ENCODE assay signal across 13 cellular contexts in genomic region chr14:76964695-76965094, GRCh38.
DNase-seq lines count a peak whose midpoint lies in the region; ATAC-seq and TF ChIP-seq lines count a peak whose summit lies in the region.
"Had no signal": no experiment of that assay in that cellular context is flagged by ENCODE, and none has a peak within 500 bp of the region (broad histone marks: within the 10 kb centered on the region; RNA-seq: fewer than 3 reads in every experiment).

No MANE protein-coding gene starts in this region.

- H2AK5ac ChIP-seq in neuronal stem cell (ENCODE audit: low read depth, low read length) = no peak overlapping the region

- no peaks in the 10 kb centered on the region; the same call in 2 of the 3 replicates for H3K9me3 Mint-ChIP-seq in GM23338
- no peaks in the 10 kb centered on the region for H3K9me3 Mint-ChIP-seq in activated naive CD8-positive, alpha-beta T cell treated with anti-CD3 and anti-CD28 coated beads, Interleukin-2, amount 50 U/mL, for 24 hours

- no peak overlapping the region for H3K4me3 Mint-ChIP-seq in GM23338
- peak overlapping the region; percentile 54 for H3K4me3 Mint-ChIP-seq in activated naive CD8-positive, alpha-beta T cell treated with anti-CD3 and anti-CD28 coated beads, Interleukin-2, amount 50 U/mL, for 24 hours
- H3K4me3 Mint-ChIP-seq: brain had no signal

- H3K23ac ChIP-seq in neuronal stem cell (ENCODE audit: low read depth, low read length, poor library complexity) = no peak overlapping the region

- no peak overlapping the region for H2BK12ac ChIP-seq in neuronal stem cell (ENCODE audit: low read length)

- H3K4me1 ChIP-seq in GM23338 (ENCODE audit: insufficient read depth) (peaks cover 53% of the 10 kb centered on the region), neuronal stem cell (ENCODE audit: control insufficient read depth in 2 of 2, insufficient read depth in 1 of 2, low read depth in 1 of 2, low read length in 2 of 2) (peaks cover 13 to 20% of the 10 kb centered on the region in 2 donors)

- no peaks in the 10 kb centered on the region for H3K79me2 ChIP-seq in GM23338 (replicated peaks; ENCODE audit: insufficient read depth)

- peaks cover 29% of the 10 kb centered on the region for H3K27me3 Mint-ChIP-seq in GM23338 (ENCODE audit: insufficient read depth, low read depth, poor library complexity)
- H3K27me3 Mint-ChIP-seq in activated naive CD8-positive, alpha-beta T cell treated with anti-CD3 and anti-CD28 coated beads, Interleukin-2, amount 50 U/mL, for 24 hours = peaks cover 2% of the 10 kb centered on the region

- WGBS in neuronal stem cell (ENCODE audit: extremely low coverage in 2 of 2, insufficient read length in 2 of 2, insufficient replicate concordance in 1 of 2), 2 donors = no CpG with 5 or more reads among the region's 5 CpGs

- H3K18ac ChIP-seq in neuronal stem cell (ENCODE audit: low read length) = peak overlapping the region; percentile 94

- H3K36me3 ChIP-seq in GM23338 (ENCODE audit: insufficient read depth) (no peaks in the 10 kb centered on the region), neuronal stem cell (replicated peaks in 1 of 2; ENCODE audit: control insufficient read depth in 2 of 2, insufficient read depth in 2 of 2, low read length in 2 of 2) (no peaks in the 10 kb centered on the region)
- H3K36me3 ChIP-seq: gastrocnemius medialis, sigmoid colon had no signal

- peaks cover 44% of the 10 kb centered on the region for H3F3A ChIP-seq in GM23338 (replicated peaks; ENCODE audit: low read depth)

- H3K79me1 ChIP-seq in neuronal stem cell (ENCODE audit: low read depth, low read length) = no peaks in the 10 kb centered on the region

- H2BK120ac ChIP-seq in neuronal stem cell (ENCODE audit: low read depth, low read length) = no peak overlapping the region

- H3K14ac ChIP-seq in neuronal stem cell (ENCODE audit: low read length) = no peak overlapping the region

- H3K27ac ChIP-seq in GM23338 (ENCODE audit: low read depth) (no peak overlapping the region), neuronal stem cell (replicated peaks; ENCODE audit: low read length) (no peak overlapping the region)
- H3K27ac ChIP-seq: gastrocnemius medialis, sigmoid colon had no signal

- no peaks in the 10 kb centered on the region for H3K9me3 ChIP-seq in neuronal stem cell (replicated peaks in 1 of 2; ENCODE audit: control insufficient read depth in 2 of 2, insufficient read depth in 1 of 2, low read depth in 1 of 2, low read length in 2 of 2)
- H3K9me3 ChIP-seq: gastrocnemius medialis, sigmoid colon had no signal

- peaks cover 3% of the 10 kb centered on the region; the same call in 1 of the 3 replicates for H3K36me3 Mint-ChIP-seq in GM23338 (ENCODE audit: low read depth)
- H3K36me3 Mint-ChIP-seq in activated naive CD8-positive, alpha-beta T cell treated with anti-CD3 and anti-CD28 coated beads, Interleukin-2, amount 50 U/mL, for 24 hours (ENCODE audit: low read depth) = peaks cover 2% of the 10 kb centered on the region
- H3K36me3 Mint-ChIP-seq: brain had no signal

- H4K20me1 ChIP-seq in GM23338 (replicated peaks; ENCODE audit: insufficient read depth) = no peaks in the 10 kb centered on the region

- ATAC-seq in GM23338 (no peak), GM21737 (IDR thresholded peaks at IDR 0.05; ENCODE audit: unreplicated experiment) (no peak)
- ATAC-seq in activated naive CD8-positive, alpha-beta T cell treated with anti-CD3 and anti-CD28 coated beads, Interleukin-2, amount 50 U/mL, for 24 hours = peak; percentile 63
- ATAC-seq: gastrocnemius medialis had no signal

- H3K4me1 Mint-ChIP-seq in GM23338 = peaks cover 73% of the 10 kb centered on the region
- peaks cover 74% of the 10 kb centered on the region for H3K4me1 Mint-ChIP-seq in activated naive CD8-positive, alpha-beta T cell treated with anti-CD3 and anti-CD28 coated beads, Interleukin-2, amount 50 U/mL, for 24 hours

- H3K27ac Mint-ChIP-seq in GM23338 = peak overlapping the region; percentile 86
- H3K27ac Mint-ChIP-seq in activated naive CD8-positive, alpha-beta T cell treated with anti-CD3 and anti-CD28 coated beads, Interleukin-2, amount 50 U/mL, for 24 hours = peak overlapping the region; percentile 85

- H3K9me2 ChIP-seq in GM23338 (ENCODE audit: insufficient read depth) = no peaks in the 10 kb centered on the region

- DNase-seq in activated CD4-positive, alpha-beta T cell treated with anti-CD3 and anti-CD28 coated beads for 48 hours = peak; percentile 68
- no peak for DNase-seq in activated CD4-positive, alpha-beta T cell treated with anti-CD3 and anti-CD28 coated beads, Interleukin-2, amount 50 U/mL, for 4 hours
- DNase-seq in GM23338 (ENCODE audit: low spot score) (no peak), neuronal stem cell (ENCODE audit: low spot score) (no peak), NCI-H82 treated with DMSO at 0.1 percent for 48 hours (lab: John Stamatoyannopoulos, UW; ENCODE audit: unreplicated experiment) (no peak), mesenteric fat pad (ENCODE audit: low spot score) (no peak)
- peak; percentile 75 for DNase-seq in activated naive CD8-positive, alpha-beta T cell treated with anti-CD3 and anti-CD28 coated beads, Interleukin-2, amount 50 U/mL, for 24 hours
- DNase-seq: gastrocnemius medialis, HCEC 1CT, NCI-H1930, sigmoid colon had no signal

- no peak overlapping the region for H2BK5ac ChIP-seq in neuronal stem cell (ENCODE audit: low read length)

- no peak overlapping the region for H4K8ac ChIP-seq in neuronal stem cell (ENCODE audit: low read depth, low read length)

- no peak overlapping the region for H2BK15ac ChIP-seq in neuronal stem cell (ENCODE audit: low read length)

- no peak overlapping the region for H3K4ac ChIP-seq in neuronal stem cell (ENCODE audit: low read length)

- no peak overlapping the region for H3K4me3 ChIP-seq in GM23338
- H3K4me3 ChIP-seq in neuronal stem cell (ENCODE audit: low read length in 2 of 2) = no peak overlapping the region
- H3K4me3 ChIP-seq: gastrocnemius medialis, sigmoid colon had no signal

- TF ChIP-seq CTCF in GM23338 (conservative IDR thresholded peaks at IDR 0.05; ENCODE audit: low read depth in 2 of 2) = no peak

- H4K91ac ChIP-seq in neuronal stem cell (ENCODE audit: low read depth, low read length, poor library complexity) = no peak overlapping the region

- no peak overlapping the region for H3K9ac ChIP-seq in neuronal stem cell (ENCODE audit: low read depth, low read length, poor library complexity)

- H2AFZ ChIP-seq in GM23338 = no peak overlapping the region; the same call in 1 of the 2 replicates
- peak overlapping the region; percentile 75 for H2AFZ ChIP-seq in neuronal stem cell (ENCODE audit: low read length)

- H3K4me2 ChIP-seq in GM23338 = peak overlapping the region; percentile 43; the same call in 1 of the 2 replicates
- H3K4me2 ChIP-seq in neuronal stem cell (ENCODE audit: insufficient read depth, low read length, poor library complexity, severe bottlenecking) = no peak overlapping the region

- H3K27me3 ChIP-seq in GM23338 (ENCODE audit: insufficient read depth) (no peaks in the 10 kb centered on the region), neuronal stem cell (ENCODE audit: control insufficient read depth in 3 of 3, insufficient read depth in 3 of 3, low read depth in 1 of 3, low read length in 3 of 3) (peaks cover 0 to 3% (median 0%) of the 10 kb centered on the region in 3 experiments)
- H3K27me3 ChIP-seq: gastrocnemius medialis, sigmoid colon had no signal

TF ChIP-seq in GM23338, 12 proteins besides CTCF, POLR2A, EP300 and RAD21 (continues in another document):
- no peak for TF ChIP-seq REST (IDR thresholded peaks at IDR 0.05; ENCODE audit: unreplicated experiment)
- no peak for TF ChIP-seq EZH2phosphoT487 (IDR thresholded peaks at IDR 0.05; ENCODE audit: unreplicated experiment)
- TF ChIP-seq CREB1 (CRISPR knock-in tag; IDR thresholded peaks at IDR 0.05; ENCODE audit: low read depth) = no peak
- TF ChIP-seq POLR2AphosphoS5 (IDR thresholded peaks at IDR 0.05; ENCODE audit: low read depth) = no peak

Comparison
In these comparisons a context has a peak if more than half of its experiments do, and no peak if none do; other contexts are left out.
1. DNase-seq: peak in activated CD4-positive, alpha-beta T cell treated with anti-CD3 and anti-CD28 coated beads for 48 hours (single experiment) and activated naive CD8-positive, alpha-beta T cell treated with anti-CD3 and anti-CD28 coated beads, Interleukin-2, amount 50 U/mL, for 24 hours (single experiment); none in activated CD4-positive, alpha-beta T cell treated with anti-CD3 and anti-CD28 coated beads, Interleukin-2, amount 50 U/mL, for 4 hours (0 of 2), GM23338 (single experiment), neuronal stem cell (single experiment), NCI-H82 treated with DMSO at 0.1 percent for 48 hours (single experiment) and mesenteric fat pad (single experiment).